In the genomic region with DNA sequence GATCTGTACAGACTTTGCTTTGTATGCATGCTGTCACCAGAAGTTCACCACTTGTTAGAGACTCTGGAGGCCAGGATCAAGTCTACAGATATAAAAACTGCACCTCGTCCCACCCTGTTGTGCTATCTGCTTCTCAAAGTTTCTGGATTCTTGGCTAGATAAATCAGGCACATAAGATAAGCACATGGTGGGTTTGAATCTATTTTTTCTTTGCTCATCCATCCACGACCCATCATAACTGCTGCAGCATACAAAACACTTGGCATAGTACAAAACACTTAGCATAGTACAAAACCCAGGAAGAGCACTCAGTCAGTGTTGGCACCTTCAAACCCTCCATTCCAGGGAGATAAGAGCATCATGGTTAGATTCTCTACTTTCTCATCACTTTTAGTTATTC, we compare ENCODE assay signal across 33 cellular contexts. TPM values are rescaled to one million over a fixed set of nuclear protein-coding genes. Genes with fewer than 3 reads are reported as not detected.
"Had no signal": no experiment of that assay in that cellular context is flagged by ENCODE, and none has a peak within 500 bp of the region (broad histone marks: within the 10 kb centered on the region; RNA-seq: fewer than 3 reads in every experiment).

No MANE protein-coding gene starts in this region.

- DNase-seq: naive thymus-derived CD8-positive, alpha-beta T cell; occipital lobe; ovary; posterior cingulate gyrus; psoas muscle; right cardiac atrium; right lobe of liver; sigmoid colon; spleen; stimulated activated CD4-positive, alpha-beta T cell treated with anti-CD3 and anti-CD28 coated beads, Interleukin-12 subunit alpha, Interleukin-12 subunit beta, amount 100 ng/mL, for 4 hours; stimulated activated CD4-positive, alpha-beta T cell treated with anti-CD3 and anti-CD28 coated beads, Interleukin-1b, Interleukin-23, amount 100 ng/mL, for 48 hours; stimulated activated CD4-positive, alpha-beta T cell treated with anti-CD3 and anti-CD28 coated beads, Interleukin-4, amount 100 ng/mL, for 1 hour; stimulated activated CD4-positive, alpha-beta T cell treated with anti-CD3 and anti-CD28 coated beads, Interleukin-4, amount 100 ng/mL, for 4 hours; stimulated activated CD8-positive, alpha-beta memory T cell treated with anti-CD3 and anti-CD28 coated beads, Interleukin-4, amount 100 ng/mL, for 48 hours; stimulated activated naive CD4-positive, alpha-beta T cell; stimulated activated naive CD8-positive, alpha-beta T cell treated with anti-CD3 and anti-CD28 coated beads, Interleukin-15, amount 100 ng/mL, for 72 hours; stimulated activated naive CD8-positive, alpha-beta T cell treated with anti-CD3 and anti-CD28 coated beads, Interleukin-15, Interleukin-2, amounts not matched to agents 100 U/mL and 50 U/mL, for 24 hours; substantia nigra; testis; tibial artery; transverse colon; upper lobe of right lung; uterus had no signal

- H3K4me1 Mint-ChIP-seq: naive thymus-derived CD8-positive, alpha-beta T cell; neural progenitor cell; stimulated activated naive CD8-positive, alpha-beta T cell treated with anti-CD3 and anti-CD28 coated beads, Interleukin-15, amount 100 ng/mL, for 72 hours had no signal

- H3K9ac ChIP-seq: neural progenitor cell, parathyroid adenoma had no signal

- H3K36me3 ChIP-seq: neural progenitor cell, ovary, right lobe of liver, sigmoid colon, spleen, suprapubic skin, tibial artery, transverse colon, upper lobe of right lung, uterus had no signal

- H3K27ac Mint-ChIP-seq: naive thymus-derived CD8-positive, alpha-beta T cell; natural killer cell treated with Interleukin-12 subunit alpha and Interleukin-12 subunit beta and Interleukin-15 and Interleukin-18, amount 100 ng/mL, for 72 hours; neural progenitor cell; progenitor cell of endocrine pancreas; stimulated activated naive CD8-positive, alpha-beta T cell treated with anti-CD3 and anti-CD28 coated beads, Interleukin-15, amount 100 ng/mL, for 72 hours; type B pancreatic cell had no signal

- H3K9me3 Mint-ChIP-seq: naive thymus-derived CD8-positive, alpha-beta T cell; natural killer cell treated with Interleukin-12 subunit alpha and Interleukin-12 subunit beta and Interleukin-15 and Interleukin-18, amount 100 ng/mL, for 72 hours; neural progenitor cell; stimulated activated memory B cell treated with anti-CD40 and anti-IgM and Interleukin-4, amounts not matched to agents 10 μg/mL and 1 μg/mL and 100 μg/mL, for 72 hours; stimulated activated naive CD8-positive, alpha-beta T cell treated with anti-CD3 and anti-CD28 coated beads, Interleukin-15, amount 100 ng/mL, for 72 hours; type B pancreatic cell had no signal

- H3K4me3 ChIP-seq: neural progenitor cell, ovary, psoas muscle, right lobe of liver, sigmoid colon, skin epidermis, smooth muscle cell, spleen, suprapubic skin, testis, tibial artery, transverse colon, upper lobe of right lung, uterus had no signal

- H3K27me3 Mint-ChIP-seq: stimulated activated memory B cell treated with anti-CD40 and anti-IgM and Interleukin-4, amounts not matched to agents 10 μg/mL and 1 μg/mL and 100 μg/mL, for 72 hours; stimulated activated naive CD8-positive, alpha-beta T cell treated with anti-CD3 and anti-CD28 coated beads, Interleukin-15, amount 100 ng/mL, for 72 hours had no signal

- ATAC-seq: naive thymus-derived CD8-positive, alpha-beta T cell; natural killer cell treated with Interleukin-12 subunit alpha and Interleukin-12 subunit beta and Interleukin-15 and Interleukin-18, amount 100 ng/mL, for 72 hours; psoas muscle; right cardiac atrium; right lobe of liver; stimulated activated memory B cell treated with anti-CD40 and anti-IgM and Interleukin-4, amounts not matched to agents 10 μg/mL and 1 μg/mL and 100 μg/mL, for 72 hours; stimulated activated naive CD8-positive, alpha-beta T cell treated with anti-CD3 and anti-CD28 coated beads, Interleukin-15, amount 100 ng/mL, for 72 hours; stimulated activated naive CD8-positive, alpha-beta T cell treated with anti-CD3 and anti-CD28 coated beads, Interleukin-15, Interleukin-2, amounts not matched to agents 100 U/mL and 50 U/mL, for 24 hours; upper lobe of right lung had no signal

- H3K4me2 ChIP-seq: neural progenitor cell, smooth muscle cell had no signal

- H3K9me3 ChIP-seq: ovary, psoas muscle, right lobe of liver, sigmoid colon, spleen, suprapubic skin, testis, tibial artery, transverse colon, upper lobe of right lung, uterus had no signal

- H3K4me3 Mint-ChIP-seq: naive thymus-derived CD8-positive, alpha-beta T cell; natural killer cell treated with Interleukin-12 subunit alpha and Interleukin-12 subunit beta and Interleukin-15 and Interleukin-18, amount 100 ng/mL, for 72 hours; neural progenitor cell; stimulated activated memory B cell treated with anti-CD40 and anti-IgM and Interleukin-4, amounts not matched to agents 10 μg/mL and 1 μg/mL and 100 μg/mL, for 72 hours; stimulated activated naive CD8-positive, alpha-beta T cell treated with anti-CD3 and anti-CD28 coated beads, Interleukin-15, amount 100 ng/mL, for 72 hours; type B pancreatic cell had no signal

- H3K27ac ChIP-seq: neural progenitor cell, ovary, parathyroid adenoma, psoas muscle, right lobe of liver, sigmoid colon, skin epidermis, suprapubic skin, testis, tibial artery, transverse colon, upper lobe of right lung, uterus had no signal

- H3K27me3 ChIP-seq: neural progenitor cell, ovary, right lobe of liver, sigmoid colon, spleen, suprapubic skin, testis, tibial artery, transverse colon, upper lobe of right lung, uterus had no signal

- H3K4me1 ChIP-seq: neural progenitor cell, parathyroid adenoma, right lobe of liver, testis, transverse colon, uterus had no signal

- H2AFZ ChIP-seq: neural progenitor cell, parathyroid adenoma had no signal

- H3K36me3 Mint-ChIP-seq: naive thymus-derived CD8-positive, alpha-beta T cell; natural killer cell treated with Interleukin-12 subunit alpha and Interleukin-12 subunit beta and Interleukin-15 and Interleukin-18, amount 100 ng/mL, for 72 hours; neural progenitor cell; stimulated activated memory B cell treated with anti-CD40 and anti-IgM and Interleukin-4, amounts not matched to agents 10 μg/mL and 1 μg/mL and 100 μg/mL, for 72 hours; type B pancreatic cell had no signal

- H3K79me2 ChIP-seq: parathyroid adenoma had no signal

RNA-seq across cellular contexts. Expression of a gene that starts 42.4 kb away (rescaled TPM):
- total RNA-seq: naive thymus-derived CD8-positive, alpha-beta T cell; natural killer cell treated with Interleukin-12 subunit alpha and Interleukin-12 subunit beta and Interleukin-15 and Interleukin-18, amount 100 ng/mL, for 72 hours; occipital lobe; sigmoid colon; transverse colon had no signal
- polyA plus RNA-seq: naive thymus-derived CD8-positive, alpha-beta T cell; neural cell had no signal
